Comparison of ENCODE assay signal across 11 cellular contexts in the genomic region with DNA sequence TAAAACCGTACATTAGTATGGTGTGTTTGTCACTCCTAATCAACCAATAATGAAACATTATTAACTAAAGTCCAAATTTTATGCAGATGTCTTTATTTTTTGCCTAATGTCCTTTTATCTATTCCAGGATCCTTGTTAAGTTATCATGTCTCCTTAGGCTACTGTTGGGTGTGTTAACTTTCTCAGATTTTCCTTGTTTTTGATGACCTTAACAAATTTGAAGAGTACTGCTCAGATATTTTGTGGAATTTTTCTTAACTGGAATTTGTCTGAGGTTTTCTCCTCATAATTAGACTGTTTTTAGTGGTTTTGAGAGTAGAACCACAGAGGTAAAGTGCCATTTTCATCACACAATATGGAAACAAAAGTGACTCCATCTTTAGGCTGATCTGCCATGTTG.
"Had no signal": no experiment of that assay in that cellular context is flagged by ENCODE, and none has a peak within 500 bp of the region (broad histone marks: within the 10 kb centered on the region; RNA-seq: fewer than 3 reads in every experiment).

No MANE protein-coding gene starts in this region.

- H3K9me3 Mint-ChIP-seq: GM23338, H9 had no signal

- H2AFZ ChIP-seq: GM23248, GM23338 had no signal

- DNase-seq: GM23248, GOT3, H7, H9, HCEC 1CT, HFFc6 had no signal

- H3K4me3 Mint-ChIP-seq: GM23338, H9, HFFc6 had no signal

- H3K4me3 ChIP-seq: GM23248, GM23338, HAP-1 had no signal

- H3K9me3 ChIP-seq: HAP-1 had no signal

- H3K27ac Mint-ChIP-seq: GM23338, H9, HFFc6 had no signal

- H3K27ac ChIP-seq: GM23248 had no signal

- ATAC-seq: GM23338, HCT116 had no signal

- H3K4me2 ChIP-seq: GM23338 had no signal

- H3K4me1 Mint-ChIP-seq: GM23338, H9 had no signal

- FAIRE-seq: H1, H54 had no signal

- H3K4me1 ChIP-seq: HAP-1 had no signal

- H3K36me3 ChIP-seq: HAP-1 had no signal

- H3K9ac ChIP-seq: GM23248 had no signal
